In genomic region chr19:57477191-57478008, GRCh38 we compare ENCODE assay signal across 8 cellular contexts. TPM values are rescaled to one million over a fixed set of nuclear protein-coding genes. Genes with fewer than 3 reads are reported as not detected.
DNase-seq lines count a peak whose midpoint lies in the region; ATAC-seq and TF ChIP-seq lines count a peak whose summit lies in the region.

ZNF772 (minus strand) TSS chr19:57477566; CDS start chr19:57477309, 257 bp downstream.

- H3K9me3 ChIP-seq in BE2C (peaks cover 17% of the 10 kb centered on the region; the same call in 1 of the 2 replicates), duodenal mucosa (ENCODE audit: control insufficient read depth in 1 of 2, low read length in 2 of 2) (peaks cover 61 to 74% of the 10 kb centered on the region in 2 donors), right lobe of liver (peaks cover 0 to 46% (median 22%) of the 10 kb centered on the region in 4 donors)

- H3K36me3 ChIP-seq in BE2C, result peaks cover 41% of the 10 kb centered on the region
- peaks cover 37 to 40% of the 10 kb centered on the region in 2 donors for H3K36me3 ChIP-seq in duodenal mucosa (ENCODE audit: control insufficient read depth in 1 of 2, insufficient read depth in 2 of 2, low read length in 2 of 2)
- peaks cover 0 to 13% (median 6%) of the 10 kb centered on the region in 4 donors for H3K36me3 ChIP-seq in right lobe of liver

- ATAC-seq in GM19043 (IDR thresholded peaks at IDR 0.05; ENCODE audit: low read depth, unreplicated experiment) (peak; percentile 93), HG03378 (IDR thresholded peaks at IDR 0.05; ENCODE audit: unreplicated experiment) (peak; percentile 78), right lobe of liver (peak; percentile 99 to 100 (median 100))

- no peak for TF ChIP-seq POLR2A in right lobe of liver (IDR thresholded peaks at IDR 0.05)

- H3K4me3 ChIP-seq in BE2C (ENCODE audit: low read depth, low read length) (peak within 1 kb of the TSS; percentile 86), duodenal mucosa (ENCODE audit: low read depth in 1 of 2, low read length in 2 of 2) (peak within 1 kb of the TSS; percentile 90 to 96), right lobe of liver (peak within 1 kb of the TSS; percentile 58 to 73 (median 67))

- peak; percentile 93 for DNase-seq in BE2C
- peak; percentile 91 for DNase-seq in NCI-H510A treated with DMSO at 0.1 percent for 48 hours (lab: John Stamatoyannopoulos, UW)
- DNase-seq in activated CD4-positive, alpha-beta T cell treated with anti-CD3 and anti-CD28 coated beads, Interleukin-2, amount 50 U/mL, for 48 hours, result peak; percentile 87 to 91
- DNase-seq in right lobe of liver, result peak; percentile 81 to 94 (median 92)
- DNase-seq in stimulated activated CD4-positive, alpha-beta T cell treated with anti-CD3 and anti-CD28 coated beads, Interleukin-4, amount 100 ng/mL, for 24 hours, result peak; percentile 93

- H3K4me1 ChIP-seq in BE2C (no peaks in the 10 kb centered on the region), duodenal mucosa (ENCODE audit: control insufficient read depth in 1 of 2, insufficient read depth in 2 of 2, low read length in 2 of 2) (peaks cover 4 to 7% of the 10 kb centered on the region in 2 donors), right lobe of liver (peaks cover 0 to 7% (median 0%) of the 10 kb centered on the region in 4 donors)

- H3K9ac ChIP-seq in duodenal mucosa (ENCODE audit: low read depth in 1 of 2, low read length in 2 of 2), result peak within 1 kb of the TSS; percentile 30 to 73

- H3K27me3 ChIP-seq in BE2C, result no peaks in the 10 kb centered on the region
- H3K27me3 ChIP-seq in duodenal mucosa (ENCODE audit: control insufficient read depth in 1 of 2, insufficient read depth in 2 of 2, low read length in 2 of 2), result no peaks in the 10 kb centered on the region
- H3K27me3 ChIP-seq in right lobe of liver, result no peaks in the 10 kb centered on the region

- WGBS in right lobe of liver (ENCODE audit: insufficient coverage, low coverage, low lambda C conversion rate, missing lambda C conversion rate), result 10% methylated on average over 29 of the region's 38 CpGs

- intact Hi-C loops in right lobe of liver (cut with DNase I), result no loop called here

- H3K27ac ChIP-seq in duodenal mucosa (ENCODE audit: low read depth, low read length) (peak within 1 kb of the TSS; percentile 35), right lobe of liver (peak within 1 kb of the TSS in 2 of 3 donors; percentile 54 to 56)

- TF ChIP-seq CTCF in BE2C (IDR thresholded peaks at IDR 0.05; ENCODE audit: low read depth, low read length), result peak; percentile 62
- TF ChIP-seq CTCF in right lobe of liver (IDR thresholded peaks at IDR 0.05), result peak; percentile 37 to 56 (median 46)

RNA-seq across cellular contexts. Expression of gene ZNF772, which starts in this region (rescaled TPM):
- 5.3 TPM for polyA plus RNA-seq in BE2C (2012; ENCODE audit: insufficient read depth, insufficient read length, low read depth)
- 1 to 10 TPM; 1.7 to 4.8 (median 2.6) TPM for total RNA-seq in right lobe of liver

Comparison
In these comparisons a context has a peak if more than half of its experiments do, and no peak if none do; other contexts are left out.
1. Peak in every context shown above with its lines: DNase-seq, ATAC-seq, H3K4me3 ChIP-seq and H3K27ac ChIP-seq.